1 cellular context compared by ENCODE assay signal in genomic region chr6:70667256-70667710, GRCh38.
A peak's percentile ranks its signal among the peaks of the same experiment; 100 is the strongest.
TF ChIP-seq lines count a peak whose summit lies in the region.

No MANE protein-coding gene starts in this region.

TF ChIP-seq in K562, 482 proteins besides CTCF, POLR2A, EP300 and RAD21 (continued from another document):
- TF ChIP-seq TAF1 (IDR thresholded peaks at IDR 0.05; ENCODE audit: control insufficient read depth, extremely low read depth, insufficient read depth, low read length, severe bottlenecking) (no peak), NFRKB (IDR thresholded peaks at IDR 0.05; ENCODE audit: low read depth) (0 out of 2 replicates have a peak, but pooled peaks have one; percentile 54), NR1H2 (CRISPR knock-in tag; IDR thresholded peaks at IDR 0.05) (no peak), ZNF780A (CRISPR knock-in tag; IDR thresholded peaks at IDR 0.05) (peak; percentile 18; the same call in 1 of the 2 replicates), SAP30 (IDR thresholded peaks at IDR 0.05; ENCODE audit: borderline replicate concordance, insufficient read depth, low read depth, low read length, poor library complexity, severe bottlenecking) (no peak), NR2F6 (CRISPR knock-in tag; IDR thresholded peaks at IDR 0.05) (no peak), KLF6 (CRISPR knock-in tag; IDR thresholded peaks at IDR 0.05; ENCODE audit: borderline replicate concordance) (0 out of 2 replicates have a peak, but pooled peaks have one; percentile 19), MEIS2 (IDR thresholded peaks at IDR 0.05; ENCODE audit: partially characterized antibody) (no peak), ZNF766 (CRISPR knock-in tag; conservative IDR thresholded peaks at IDR 0.05) (peak; percentile 89), ZNF3 (CRISPR knock-in tag; IDR thresholded peaks at IDR 0.05) (no peak), EP400 (IDR thresholded peaks at IDR 0.05) (0 out of 2 replicates have a peak, but pooled peaks have one; percentile 42), ZNF707 (CRISPR knock-in tag; conservative IDR thresholded peaks at IDR 0.05) (no peak), THRA (IDR thresholded peaks at IDR 0.05) (no peak), CBX5 (IDR thresholded peaks at IDR 0.05; ENCODE audit: borderline replicate concordance, low read depth) (no peak)
- TF ChIP-seq, protein P1, sequence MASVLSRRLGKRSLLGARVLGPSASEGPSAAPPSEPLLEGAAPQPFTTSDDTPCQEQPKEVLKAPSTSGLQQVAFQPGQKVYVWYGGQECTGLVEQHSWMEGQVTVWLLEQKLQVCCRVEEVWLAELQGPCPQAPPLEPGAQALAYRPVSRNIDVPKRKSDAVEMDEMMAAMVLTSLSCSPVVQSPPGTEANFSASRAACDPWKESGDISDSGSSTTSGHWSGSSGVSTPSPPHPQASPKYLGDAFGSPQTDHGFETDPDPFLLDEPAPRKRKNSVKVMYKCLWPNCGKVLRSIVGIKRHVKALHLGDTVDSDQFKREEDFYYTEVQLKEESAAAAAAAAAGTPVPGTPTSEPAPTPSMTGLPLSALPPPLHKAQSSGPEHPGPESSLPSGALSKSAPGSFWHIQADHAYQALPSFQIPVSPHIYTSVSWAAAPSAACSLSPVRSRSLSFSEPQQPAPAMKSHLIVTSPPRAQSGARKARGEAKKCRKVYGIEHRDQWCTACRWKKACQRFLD (CRISPR knock-in tag; IDR thresholded peaks at IDR 0.05) = 0 out of 2 replicates have a peak, but pooled peaks have one; percentile 29
- TF ChIP-seq, protein P2, sequence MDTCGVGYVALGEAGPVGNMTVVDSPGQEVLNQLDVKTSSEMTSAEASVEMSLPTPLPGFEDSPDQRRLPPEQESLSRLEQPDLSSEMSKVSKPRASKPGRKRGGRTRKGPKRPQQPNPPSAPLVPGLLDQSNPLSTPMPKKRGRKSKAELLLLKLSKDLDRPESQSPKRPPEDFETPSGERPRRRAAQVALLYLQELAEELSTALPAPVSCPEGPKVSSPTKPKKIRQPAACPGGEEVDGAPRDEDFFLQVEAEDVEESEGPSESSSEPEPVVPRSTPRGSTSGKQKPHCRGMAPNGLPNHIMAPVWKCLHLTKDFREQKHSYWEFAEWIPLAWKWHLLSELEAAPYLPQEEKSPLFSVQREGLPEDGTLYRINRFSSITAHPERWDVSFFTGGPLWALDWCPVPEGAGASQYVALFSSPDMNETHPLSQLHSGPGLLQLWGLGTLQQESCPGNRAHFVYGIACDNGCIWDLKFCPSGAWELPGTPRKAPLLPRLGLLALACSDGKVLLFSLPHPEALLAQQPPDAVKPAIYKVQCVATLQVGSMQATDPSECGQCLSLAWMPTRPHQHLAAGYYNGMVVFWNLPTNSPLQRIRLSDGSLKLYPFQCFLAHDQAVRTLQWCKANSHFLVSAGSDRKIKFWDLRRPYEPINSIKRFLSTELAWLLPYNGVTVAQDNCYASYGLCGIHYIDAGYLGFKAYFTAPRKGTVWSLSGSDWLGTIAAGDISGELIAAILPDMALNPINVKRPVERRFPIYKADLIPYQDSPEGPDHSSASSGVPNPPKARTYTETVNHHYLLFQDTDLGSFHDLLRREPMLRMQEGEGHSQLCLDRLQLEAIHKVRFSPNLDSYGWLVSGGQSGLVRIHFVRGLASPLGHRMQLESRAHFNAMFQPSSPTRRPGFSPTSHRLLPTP (IDR thresholded peaks at IDR 0.05; ENCODE audit: borderline replicate concordance, extremely low read depth, insufficient read length) = no peak
